ENCODE assay signal across 8 cellular contexts in the genomic region with DNA sequence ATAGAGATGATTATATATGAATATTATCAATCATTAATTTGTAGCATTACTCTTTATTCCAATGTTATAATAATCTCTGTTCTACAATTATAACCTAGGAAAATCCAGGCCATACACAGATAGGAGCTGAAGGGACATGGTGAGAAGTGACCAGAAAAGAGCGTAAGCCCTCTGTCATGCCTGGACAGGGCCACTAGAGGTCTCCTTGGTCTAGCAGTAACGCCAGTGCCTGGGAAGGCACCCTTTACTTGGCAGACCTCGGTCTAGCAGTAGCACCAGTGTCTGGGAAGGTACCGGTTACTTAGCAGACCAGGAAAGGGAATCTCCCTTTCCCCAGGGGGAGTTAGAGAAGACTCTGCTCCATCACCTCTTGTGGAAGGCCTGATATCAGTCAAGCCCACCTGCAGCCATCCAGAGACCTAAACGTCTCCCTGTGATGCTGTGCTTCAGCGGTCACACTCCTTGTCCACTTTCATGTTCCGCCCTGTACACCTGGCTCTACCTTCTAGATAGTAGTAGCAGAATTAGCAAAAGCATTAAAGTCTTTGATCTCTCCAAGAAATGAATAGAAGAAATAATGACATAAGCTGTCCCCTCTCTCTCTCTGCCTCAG.
DNase-seq lines count a peak whose midpoint lies in the region; ATAC-seq and TF ChIP-seq lines count a peak whose summit lies in the region.

No MANE protein-coding gene starts in this region.

- TF ChIP-seq CTCF in fibroblast of mammary gland (conservative IDR thresholded peaks at IDR 0.05; ENCODE audit: control insufficient read depth, insufficient read depth, low read depth, low read length) = peak; percentile 68

- ATAC-seq in GM21447 (IDR thresholded peaks at IDR 0.05; ENCODE audit: unreplicated experiment) (peak; percentile 90), HG03520 (IDR thresholded peaks at IDR 0.05; ENCODE audit: unreplicated experiment) (peak; percentile 97)

- DNase-seq in NCI-H345 (lab: John Stamatoyannopoulos, UW) = peak; percentile 38
- DNase-seq in NCI-H345 treated with DMSO at 0.1 percent for 48 hours (lab: John Stamatoyannopoulos, UW; ENCODE audit: unreplicated experiment) = no peak
- DNase-seq in SK-MEL-5 (ENCODE audit: low read depth, low spot score) = peak; percentile 74
- peak; percentile 55 for DNase-seq in fibroblast of mammary gland (ENCODE audit: low read depth)
- peak; percentile 68 for DNase-seq in renal cortical epithelial cell (ENCODE audit: low read depth)
- DNase-seq in stimulated activated naive CD4-positive, alpha-beta T cell (lab: John Stamatoyannopoulos, UW) = no peak

- in situ Hi-C loops in SK-MEL-5 (cut with HindIII; ENCODE audit: low pct_unique_long_range_greater_than_20kb, low sequenced_read_pairs) = no loop called here

- H3K4me3 ChIP-seq in fibroblast of mammary gland (ENCODE audit: control insufficient read depth, low read depth, low read length) = no peak overlapping the region

Comparison
In these comparisons a context has a peak if more than half of its experiments do, and no peak if none do; other contexts are left out.
1. DNase-seq: peak in NCI-H345 (single experiment), SK-MEL-5 (single experiment), fibroblast of mammary gland (single experiment) and renal cortical epithelial cell (single experiment); none in NCI-H345 treated with DMSO at 0.1 percent for 48 hours (single experiment) and stimulated activated naive CD4-positive, alpha-beta T cell (0 of 6).